ENCODE assay signal across 13 cellular contexts in genomic region chr4:48939785-48940184, GRCh38. TPM values are rescaled to one million over a fixed set of nuclear protein-coding genes. Genes with fewer than 3 reads are reported as not detected.
DNase-seq lines count a peak whose midpoint lies in the region; ATAC-seq, FAIRE-seq and TF ChIP-seq lines count a peak whose summit lies in the region.
"Had no signal": no experiment of that assay in that cellular context is flagged by ENCODE, and none has a peak within 500 bp of the region (broad histone marks: within the 10 kb centered on the region; RNA-seq: fewer than 3 reads in every experiment).

No MANE protein-coding gene starts in this region.

- H3K4me3 Mint-ChIP-seq in osteocyte (ENCODE audit: unreplicated experiment), result no peak overlapping the region
- H3K4me3 Mint-ChIP-seq: activated T-cell treated with anti-CD3 and anti-CD28 coated beads, Interleukin-2, amount 50 U/mL, for 4 hours had no signal

- no TSS peak for BruUV-seq in PC-3 (replicated peaks; lab: Mats Ljungman, UMichigan)
- BruUV-seq in endothelial cell of umbilical vein (replicated peaks; lab: Mats Ljungman, UMichigan), result no TSS peak

- no peak for TF ChIP-seq CTCF in PC-3 (conservative IDR thresholded peaks at IDR 0.05; ENCODE audit: low read depth, low read length)
- TF ChIP-seq CTCF in endothelial cell of umbilical vein (IDR thresholded peaks at IDR 0.05; ENCODE audit: extremely low read depth in 1 of 2, insufficient read depth in 1 of 2, low read depth in 1 of 2, low read length in 2 of 2), result no peak
- no peak for TF ChIP-seq CTCF in osteocyte (IDR thresholded peaks at IDR 0.05)

- H3F3A ChIP-seq in PC-3 (ENCODE audit: low read length, unreplicated experiment), result no peaks in the 10 kb centered on the region

- FAIRE-seq in endothelial cell of umbilical vein (lab: Jason Lieb, UNC), result peak; percentile 75
- FAIRE-seq: colon had no signal

- H3K27me3 ChIP-seq in PC-3 (ENCODE audit: low read length) (no peaks in the 10 kb centered on the region), endothelial cell of umbilical vein (ENCODE audit: control insufficient read depth in 2 of 2, insufficient read depth in 2 of 2, low read length in 2 of 2) (peaks cover 0 to 3% of the 10 kb centered on the region in 2 experiments)
- H3K27me3 ChIP-seq: ovary had no signal

- H3K79me2 ChIP-seq in PC-3 (ENCODE audit: low read length) (no peaks in the 10 kb centered on the region), endothelial cell of umbilical vein (ENCODE audit: control insufficient read depth, insufficient read depth, low read length) (no peaks in the 10 kb centered on the region)

- no peaks in the 10 kb centered on the region for H3K36me3 Mint-ChIP-seq in osteocyte (ENCODE audit: unreplicated experiment)

- H4K20me1 ChIP-seq in PC-3 (ENCODE audit: low read length) (no peaks in the 10 kb centered on the region), endothelial cell of umbilical vein (replicated peaks; ENCODE audit: control insufficient read depth, extremely low read depth, insufficient read depth, low read length) (no peaks in the 10 kb centered on the region)

- H3K9me3 ChIP-seq in PC-3 (ENCODE audit: low read length) (no peaks in the 10 kb centered on the region), endothelial cell of umbilical vein (replicated peaks; ENCODE audit: control insufficient read depth, insufficient read depth, low read length) (no peaks in the 10 kb centered on the region)
- H3K9me3 ChIP-seq: ovary had no signal

- peaks cover 14% of the 10 kb centered on the region for H3K27me3 Mint-ChIP-seq in osteocyte (ENCODE audit: unreplicated experiment)

- dilution Hi-C loops in endothelial cell of umbilical vein (cut with MboI; ENCODE audit: extremely low pct_ligation_motif_present, low sequenced_read_pairs), result no loop called here

- H3K36me3 ChIP-seq in PC-3 (ENCODE audit: low read depth, low read length) (no peaks in the 10 kb centered on the region; the same call in 1 of the 2 replicates), endothelial cell of umbilical vein (ENCODE audit: control insufficient read depth in 2 of 2, extremely low read depth in 1 of 2, insufficient read depth in 2 of 2, low read length in 2 of 2) (no peaks in the 10 kb centered on the region)
- H3K36me3 ChIP-seq: ovary had no signal

- peak overlapping the region; percentile 81 for H3K27ac Mint-ChIP-seq in osteocyte (ENCODE audit: unreplicated experiment)

- ATAC-seq in PC-3 (peak; percentile 25), HG02610 (IDR thresholded peaks at IDR 0.05; ENCODE audit: unreplicated experiment) (no peak)
- ATAC-seq: activated T-cell treated with anti-CD3 and anti-CD28 coated beads, Interleukin-2, amount 50 U/mL, for 4 hours had no signal

- POLR2A ChIA-PET in PC-3 (lab: Charles Lee; ENCODE audit: unreplicated experiment) (no interaction called here), endothelial cell of umbilical vein (lab: Charles Lee) (interaction anchor here (0.6 kb wide), 1 partner anchor 1110 kb away, joined by 3 read pairs; no protein-coding TSS in a partner anchor)

- no peaks in the 10 kb centered on the region for H3K9me1 ChIP-seq in endothelial cell of umbilical vein (replicated peaks; ENCODE audit: control insufficient read depth, extremely low read depth, insufficient read depth, low read length)

- H3K4me2 ChIP-seq in PC-3 (ENCODE audit: low read length) (peak overlapping the region; percentile 29; the same call in 1 of the 2 replicates), endothelial cell of umbilical vein (ENCODE audit: insufficient read depth, low read length) (no peak overlapping the region)

- no peaks in the 10 kb centered on the region for H3K9me2 ChIP-seq in PC-3 (replicated peaks; ENCODE audit: low read length)

- H3K9ac ChIP-seq in PC-3 (ENCODE audit: low read length), result no peak overlapping the region
- H3K9ac ChIP-seq in endothelial cell of umbilical vein (replicated peaks; ENCODE audit: extremely low read depth, insufficient read depth, low read length), result no peak overlapping the region

- no peak overlapping the region for H2AFZ ChIP-seq in PC-3 (ENCODE audit: low read length)
- H2AFZ ChIP-seq in endothelial cell of umbilical vein (ENCODE audit: low read depth, low read length), result no peak overlapping the region

- no peak for TF ChIP-seq POLR2A in endothelial cell of umbilical vein (IDR thresholded peaks at IDR 0.05; ENCODE audit: low read depth, low read length)

- H3K9me3 Mint-ChIP-seq in osteocyte (ENCODE audit: unreplicated experiment), result peaks cover 4% of the 10 kb centered on the region

- H3K27ac ChIP-seq in PC-3 (ENCODE audit: low read length), result peak overlapping the region; percentile 1; the same call in 1 of the 2 replicates
- no peak overlapping the region for H3K27ac ChIP-seq in endothelial cell of umbilical vein (ENCODE audit: insufficient read depth, low read depth, low read length)
- H3K27ac ChIP-seq: HL-60, ovary had no signal

- intact Hi-C loops in PC-3 (cut with micrococcal nuclease) (loop anchor here (2.0 kb wide), 1 partner anchor 31 kb away; no protein-coding TSS in a partner anchor), endothelial cell of umbilical vein (cut with micrococcal nuclease) (loop anchor here (5.0 kb wide), 1 partner anchor 37 kb away; no protein-coding TSS in a partner anchor)

- CTCF ChIA-PET in PC-3 (lab: Charles Lee), result no interaction called here
- CTCF ChIA-PET in endothelial cell of umbilical vein (lab: Charles Lee), result no interaction called here

- H3K4me1 ChIP-seq in PC-3 (ENCODE audit: insufficient read depth, low read length) (peaks cover 25% of the 10 kb centered on the region), endothelial cell of umbilical vein (ENCODE audit: control insufficient read depth, extremely low read depth, insufficient read depth, low read length) (peaks cover 7% of the 10 kb centered on the region)

- no peak overlapping the region for H3K4me3 ChIP-seq in PC-3 (ENCODE audit: low read length)
- no peak overlapping the region for H3K4me3 ChIP-seq in endothelial cell of umbilical vein (replicated peaks in 1 of 3; ENCODE audit: insufficient read depth in 1 of 3, low read depth in 1 of 3, low read length in 3 of 3)
- H3K4me3 ChIP-seq: ovary had no signal

- DNase-seq in GM03348 (ENCODE audit: low spot score) (peak; percentile 40), PC-3 (peak; percentile 92), endothelial cell of umbilical vein (ENCODE audit: low read depth, low spot score) (peak; percentile 92), osteocyte (ENCODE audit: extremely low spot score, unreplicated experiment) (no peak), MV-4-11 (lab: John Stamatoyannopoulos, UW) (no peak), globus pallidus (ENCODE audit: low spot score) (no peak), activated T-cell treated with anti-CD3 and anti-CD28 coated beads for 4 hours (no peak)
- DNase-seq: activated T-cell treated with anti-CD3 and anti-CD28 coated beads, Interleukin-2, amount 50 U/mL, for 4 hours; GF-D8; ovary had no signal

- H3K4me1 Mint-ChIP-seq in osteocyte (ENCODE audit: unreplicated experiment), result peaks cover 12% of the 10 kb centered on the region

TF ChIP-seq in endothelial cell of umbilical vein, 7 proteins besides CTCF, POLR2A, EP300 and RAD21:
- TF ChIP-seq POLR2AphosphoS5 (IDR thresholded peaks at IDR 0.05; ENCODE audit: insufficient read depth, low read depth, low read length) (peak; percentile 19), FOS (IDR thresholded peaks at IDR 0.05; ENCODE audit: borderline replicate concordance, insufficient read depth, low read length) (peak; percentile 80), JUN (IDR thresholded peaks at IDR 0.05; ENCODE audit: borderline replicate concordance, insufficient read depth, insufficient read length, low read depth) (peak; percentile 94), GATA2 (IDR thresholded peaks at IDR 0.05; ENCODE audit: insufficient read depth, insufficient read length, low read depth, low read length) (no peak)

RNA-seq across cellular contexts. Expression of gene OCIAD2, which starts 33.2 kb away (rescaled TPM):
- 169 and 255 TPM in 2 replicates for total RNA-seq in PC-3 (2014; rRNA removed)
- total RNA-seq in endothelial cell of umbilical vein, result 99.0 and 123 TPM in 2 replicates
- 119 and 136 TPM in 2 replicates for polyA plus RNA-seq in endothelial cell of umbilical vein
- polyA plus RNA-seq in endothelial cell of umbilical vein (2011; cell fraction: cytosol; rRNA removed), result 181 and 189 TPM in 2 replicates
- 56.0 and 76.0 TPM in 2 replicates for polyA plus RNA-seq in endothelial cell of umbilical vein (2011; cell fraction: nucleus; rRNA removed)
- 118 and 161 TPM in 2 replicates for polyA plus RNA-seq in endothelial cell of umbilical vein (2012)
- polyA minus RNA-seq in endothelial cell of umbilical vein, result 97.1 and 100 TPM in 2 replicates
- polyA minus RNA-seq in endothelial cell of umbilical vein (2011; cell fraction: cytosol; rRNA and poly(A)+ RNA removed), result 8.6 TPM
- polyA minus RNA-seq in endothelial cell of umbilical vein (2011; cell fraction: nucleus; rRNA and poly(A)+ RNA removed), result 12.2 and 36.5 TPM in 2 replicates
- 8.7 and 9.0 TPM in 2 replicates for total RNA-seq in osteocyte

RNA-seq across cellular contexts. Expression of gene CWH43, which starts 46.3 kb away (rescaled TPM):
- total RNA-seq in PC-3 (2014; rRNA removed), result 2.2 and 3.0 TPM in 2 replicates
- total RNA-seq in endothelial cell of umbilical vein, result not detected in 2 replicates
- polyA plus RNA-seq in endothelial cell of umbilical vein, result not detected in 2 replicates
- polyA plus RNA-seq in endothelial cell of umbilical vein (2011; cell fraction: cytosol; rRNA removed), result not detected in 2 replicates
- polyA plus RNA-seq in endothelial cell of umbilical vein (2011; cell fraction: nucleus; rRNA removed), result not detected in 2 replicates
- polyA plus RNA-seq in endothelial cell of umbilical vein (2012), result not detected in 2 replicates
- polyA minus RNA-seq in endothelial cell of umbilical vein, result not detected in 2 replicates
- not detected for polyA minus RNA-seq in endothelial cell of umbilical vein (2011; cell fraction: cytosol; rRNA and poly(A)+ RNA removed)
- not detected in 2 replicates for polyA minus RNA-seq in endothelial cell of umbilical vein (2011; cell fraction: nucleus; rRNA and poly(A)+ RNA removed)
- not detected in 2 replicates for total RNA-seq in osteocyte
- total RNA-seq: activated T-cell treated with anti-CD3 and anti-CD28 coated beads, Interleukin-2, amount 50 U/mL, for 4 hours had no signal
- polyA plus RNA-seq: ovary had no signal

Comparison
In these comparisons a context has a peak if more than half of its experiments do, and no peak if none do; other contexts are left out.
1. DNase-seq: peak in GM03348 (single experiment), PC-3 (single experiment) and endothelial cell of umbilical vein (single experiment); none in osteocyte (single experiment), MV-4-11 (single experiment), globus pallidus (single experiment) and activated T-cell treated with anti-CD3 and anti-CD28 coated beads for 4 hours (single experiment).
2. RNA of gene OCIAD2, which starts 33.2 kb away (total RNA-seq): 169 to 255 TPM in PC-3 and 99.0 to 123 TPM in endothelial cell of umbilical vein; 8.7 to 9.0 TPM in osteocyte; every median in the first group is over 10 times any median in the second.